ENCODE assay signal across 8 cellular contexts in genomic region chr1:60970081-60970509, GRCh38.
DNase-seq lines count a peak whose midpoint lies in the region; ATAC-seq, FAIRE-seq and TF ChIP-seq lines count a peak whose summit lies in the region.

No MANE protein-coding gene starts in this region.

- no peaks in the 10 kb centered on the region for H3K9me3 ChIP-seq in GM23248 (ENCODE audit: low read depth)

- H3K4me3 ChIP-seq in GM23248 (no peak overlapping the region), foreskin fibroblast (ENCODE audit: low read depth in 1 of 2, low read length in 2 of 2) (no peak overlapping the region)

- DNase-seq in GM23248 (peak; percentile 56), RPMI8226 (peak; percentile 21), foreskin fibroblast (peak in 1 of 2 donors; percentile 51), renal cortical epithelial cell (ENCODE audit: low read depth) (peak; percentile 42), RCC 7860 (ENCODE audit: low spot score) (no peak)
- no peak for DNase-seq in stimulated activated CD4-positive, alpha-beta T cell treated with anti-CD3 and anti-CD28 coated beads, Interleukin-12 subunit alpha, Interleukin-12 subunit beta, amount 100 ng/mL, for 4 hours

- no peak for FAIRE-seq in RCC 7860 (lab: Jason Lieb, UNC)

- H4K20me1 ChIP-seq in GM23248 (ENCODE audit: insufficient read depth), result no peaks in the 10 kb centered on the region

- H3K27ac ChIP-seq in GM23248, result no peak overlapping the region

- H3K4me1 ChIP-seq in GM23248 (ENCODE audit: insufficient read depth), result peaks cover 22% of the 10 kb centered on the region

- TF ChIP-seq CTCF in foreskin fibroblast (IDR thresholded peaks at IDR 0.05; ENCODE audit: low read depth, low read length), result peak; percentile 28

- H3K27me3 ChIP-seq in GM23248 (replicated peaks; ENCODE audit: insufficient read depth), result no peaks in the 10 kb centered on the region

- no peaks in the 10 kb centered on the region for H3K36me3 ChIP-seq in GM23248 (ENCODE audit: low read depth)

- in situ Hi-C loops in GM23248 (cut with MboI), result loop anchor here (10.0 kb wide), 3 partner anchors 385 to 875 kb away; no protein-coding TSS in a partner anchor

- H3K9me2 ChIP-seq in GM23248 (ENCODE audit: insufficient read depth), result no peaks in the 10 kb centered on the region

- H3K9ac ChIP-seq in GM23248, result no peak overlapping the region

- H3F3A ChIP-seq in GM23248 (ENCODE audit: insufficient read depth), result no peaks in the 10 kb centered on the region

- no peaks in the 10 kb centered on the region for H3K79me2 ChIP-seq in GM23248 (ENCODE audit: insufficient read depth)

- WGBS in GM23248 (ENCODE audit: low coverage in 1 of 2, low lambda C conversion rate in 2 of 2, missing lambda C conversion rate in 2 of 2), 2 experiments, result 9 to 15% methylated on average over 7 of the region's 7 CpGs

- H3K4me2 ChIP-seq in GM23248 (ENCODE audit: unreplicated experiment), result peak overlapping the region; percentile 41

- ATAC-seq in GM21515 (IDR thresholded peaks at IDR 0.05; ENCODE audit: unreplicated experiment), result no peak
- no peak for ATAC-seq in GM21576 (IDR thresholded peaks at IDR 0.05; ENCODE audit: unreplicated experiment)

- no peak overlapping the region for H2AFZ ChIP-seq in GM23248

Comparison
In these comparisons a context has a peak if more than half of its experiments do, and no peak if none do; other contexts are left out.
1. DNase-seq: peak in GM23248 (single experiment), RPMI8226 (single experiment) and renal cortical epithelial cell (single experiment); none in stimulated activated CD4-positive, alpha-beta T cell treated with anti-CD3 and anti-CD28 coated beads, Interleukin-12 subunit alpha, Interleukin-12 subunit beta, amount 100 ng/mL, for 4 hours (single experiment) and RCC 7860 (single experiment).